In genomic region chr12:69254857-69255256, GRCh38 we compare ENCODE assay signal across 24 cellular contexts. TPM values are rescaled to one million over a fixed set of nuclear protein-coding genes. Genes with fewer than 3 reads are reported as not detected.
DNase-seq lines count a peak whose midpoint lies in the region; ATAC-seq, FAIRE-seq and TF ChIP-seq lines count a peak whose summit lies in the region.
"Had no signal": no experiment of that assay in that cellular context is flagged by ENCODE, and none has a peak within 500 bp of the region (broad histone marks: within the 10 kb centered on the region; RNA-seq: fewer than 3 reads in every experiment).

No MANE protein-coding gene starts in this region.

- ATAC-seq in CD4-positive, CD25-positive, alpha-beta regulatory T cell (ENCODE audit: low read depth in 2 of 2), result no peak
- peak; percentile 51 for ATAC-seq in mucosa of descending colon
- ATAC-seq: HepG2 had no signal

- peak overlapping the region; percentile 65 for H3K27ac ChIP-seq in CD4-positive, CD25-positive, alpha-beta regulatory T cell (ENCODE audit: insufficient read depth, low read length, poor library complexity, severe bottlenecking)
- peak overlapping the region; percentile 76 for H3K27ac ChIP-seq in HL-60 (replicated peaks)
- H3K27ac ChIP-seq: BLaER1, GM23248 had no signal

- intact Hi-C loops in mucosa of descending colon (cut with DNase I, micrococcal nuclease), result loop anchor here in 1 of 2 donors (10.0 kb wide), 1 partner anchor 100 kb away; no protein-coding TSS in a partner anchor

- H3K27ac Mint-ChIP-seq in CD4-positive, CD25-positive, alpha-beta regulatory T cell, result no peak overlapping the region

- DNase-seq in CD4-positive, CD25-positive, alpha-beta regulatory T cell, result no peak
- DNase-seq in HL-60 (ENCODE audit: low read depth in 1 of 2, low spot score in 1 of 2) (no peak), epithelial cell of esophagus (ENCODE audit: low read depth) (peak; percentile 30), mucosa of descending colon (no peak), HEK293T (ENCODE audit: extremely low spot score) (no peak), DMS 273 treated with DMSO at 0.1 percent for 48 hours (lab: John Stamatoyannopoulos, UW) (no peak), HT-29 (ENCODE audit: low spot score) (no peak), RCC 7860 (ENCODE audit: low spot score) (no peak)
- DNase-seq: 8988T; CD8-positive, alpha-beta memory T cell; COR-L47; DMS153; DMS79; GDM1; GM23248; HCEC 1CT; KBM-7 had no signal

- peaks cover 0 to 2% (median 0%) of the 10 kb centered on the region in 7 donors for H3K9me3 Mint-ChIP-seq in CD4-positive, CD25-positive, alpha-beta regulatory T cell
- H3K9me3 Mint-ChIP-seq: CD14-positive monocyte; CD8-positive, alpha-beta memory T cell; IgD-negative memory B cell had no signal

- CTCF ChIA-PET in HEK293T (lab: Yijun Ruan, JAX), result interaction anchor here (1.4 to 1.7 kb wide), 2 partner anchors 11 to 98 kb away, joined by 4 to 9 read pairs; no protein-coding TSS in a partner anchor

- peaks cover 18 to 41% (median 36%) of the 10 kb centered on the region in 4 donors for H3K4me1 Mint-ChIP-seq in CD4-positive, CD25-positive, alpha-beta regulatory T cell

- H3K4me3 ChIP-seq in CD4-positive, CD25-positive, alpha-beta regulatory T cell (ENCODE audit: low read depth, low read length), result no peak overlapping the region
- H3K4me3 ChIP-seq in HL-60 (replicated peaks; ENCODE audit: insufficient read depth, low read length), result no peak overlapping the region
- no peak overlapping the region for H3K4me3 ChIP-seq in epithelial cell of esophagus (ENCODE audit: low read length)
- H3K4me3 ChIP-seq in mucosa of descending colon, result no peak overlapping the region
- H3K4me3 ChIP-seq: BLaER1, GM23248 had no signal

- peaks cover 8% of the 10 kb centered on the region for H3K4me1 ChIP-seq in CD4-positive, CD25-positive, alpha-beta regulatory T cell (ENCODE audit: control insufficient read depth, insufficient read depth, low read length, poor library complexity, severe bottlenecking)
- H3K4me1 ChIP-seq in mucosa of descending colon (ENCODE audit: low read depth), result peaks cover 6% of the 10 kb centered on the region
- H3K4me1 ChIP-seq: BLaER1 had no signal

- no peak for FAIRE-seq in RCC 7860 (lab: Jason Lieb, UNC)
- FAIRE-seq: GM12892, GM18507, HepG2, HTR-8/SVneo had no signal

- peaks cover 19% of the 10 kb centered on the region for H3K36me3 Mint-ChIP-seq in CD4-positive, CD25-positive, alpha-beta regulatory T cell

- no peaks in the 10 kb centered on the region for H3K27me3 ChIP-seq in CD4-positive, CD25-positive, alpha-beta regulatory T cell (ENCODE audit: control insufficient read depth, insufficient read depth, low read length)
- no peaks in the 10 kb centered on the region for H3K27me3 ChIP-seq in HL-60 (ENCODE audit: insufficient read depth, poor library complexity, severe bottlenecking)
- H3K27me3 ChIP-seq: BLaER1 had no signal

- no peaks in the 10 kb centered on the region for H3K9me3 ChIP-seq in CD4-positive, CD25-positive, alpha-beta regulatory T cell (ENCODE audit: control insufficient read depth in 2 of 2, low read length in 2 of 2)
- no peaks in the 10 kb centered on the region for H3K9me3 ChIP-seq in mucosa of descending colon
- H3K9me3 ChIP-seq: BLaER1 had no signal

- TF ChIP-seq CTCF in HL-60 (IDR thresholded peaks at IDR 0.05; ENCODE audit: insufficient read depth, low read length), result no peak
- no peak for TF ChIP-seq CTCF in epithelial cell of esophagus (IDR thresholded peaks at IDR 0.05; ENCODE audit: insufficient read depth, low read depth, low read length, missing control alignments)
- TF ChIP-seq CTCF in mucosa of descending colon (IDR thresholded peaks at IDR 0.05), result no peak

- peaks cover 54% of the 10 kb centered on the region for H3K36me3 ChIP-seq in CD4-positive, CD25-positive, alpha-beta regulatory T cell (ENCODE audit: control insufficient read depth, insufficient read depth, low read length)
- H3K36me3 ChIP-seq in mucosa of descending colon (ENCODE audit: low read depth), result peaks cover 8% of the 10 kb centered on the region

- POLR2A ChIA-PET in HEK293T (lab: Yijun Ruan, JAX), result no interaction called here

- no peak overlapping the region for H3K4me3 Mint-ChIP-seq in CD4-positive, CD25-positive, alpha-beta regulatory T cell
- H3K4me3 Mint-ChIP-seq: CD14-positive monocyte; CD8-positive, alpha-beta memory T cell; IgD-negative memory B cell had no signal

- no peaks in the 10 kb centered on the region for H3K27me3 Mint-ChIP-seq in CD4-positive, CD25-positive, alpha-beta regulatory T cell
- H3K27me3 Mint-ChIP-seq: CD8-positive, alpha-beta memory T cell; IgD-negative memory B cell had no signal

TF ChIP-seq in HEK293T, 16 proteins besides CTCF, POLR2A, EP300 and RAD21:
- TF ChIP-seq HDGF (IDR thresholded peaks at IDR 0.05; ENCODE audit: borderline replicate concordance) (no peak), FOXM1 (IDR thresholded peaks at IDR 0.05; ENCODE audit: borderline replicate concordance) (no peak), SP1 (IDR thresholded peaks at IDR 0.05) (no peak), NFRKB (IDR thresholded peaks at IDR 0.05) (no peak), BHLHE40 (IDR thresholded peaks at IDR 0.05; ENCODE audit: borderline replicate concordance) (no peak), FOXA1 (IDR thresholded peaks at IDR 0.05) (no peak), LEF1 (IDR thresholded peaks at IDR 0.05; ENCODE audit: borderline replicate concordance) (no peak), ELF4 (IDR thresholded peaks at IDR 0.05) (no peak)
TF ChIP-seq in HEK293T: peak in this region for 0.

RNA-seq across cellular contexts. Expression of gene CPSF6, which starts 15.5 kb away (rescaled TPM):
- total RNA-seq in CD4-positive, CD25-positive, alpha-beta regulatory T cell, result 88.3 TPM
- polyA plus RNA-seq in CD4-positive, CD25-positive, alpha-beta regulatory T cell, result 10 to 100 TPM; 49.6 to 61.0 (median 55.6) TPM
- total RNA-seq in mucosa of descending colon, result 10 to 100 TPM; 46.7 to 57.3 (median 57.2) TPM
- 87.4 and 104 TPM in 2 replicates for total RNA-seq in HT-29 (2014; rRNA removed; shearing (Covaris generic))
